ENCODE assay signal across 25 cellular contexts in genomic region chr7:126750207-126750911, GRCh38.
"Had no signal": no experiment of that assay in that cellular context is flagged by ENCODE, and none has a peak within 500 bp of the region (broad histone marks: within the 10 kb centered on the region; RNA-seq: fewer than 3 reads in every experiment).

No MANE protein-coding gene starts in this region.

- H3K27ac Mint-ChIP-seq: activated CD4-positive, alpha-beta memory T cell treated with anti-CD3 and anti-CD28 coated beads, Interleukin-2, amount 10 ng/mL, durations not matched to agents 7 days and 5 days; activated CD4-positive, alpha-beta T cell treated with anti-CD3 and anti-CD28 coated beads, Interleukin-2, amount 10 ng/mL, durations not matched to agents 7 days and 5 days; activated T-cell treated with anti-CD3 and anti-CD28 coated beads, Interleukin-2, amount 50 U/mL, for 24 hours; activated T-helper 17 cell treated with anti-CD3 and anti-CD28 coated beads, Interleukin-2, amount 50 U/mL, for 72 hours; natural killer cell; stimulated activated naive B cell treated with anti-CD40 and anti-IgM and Interleukin-4, amounts not matched to agents 10 μg/mL and 1 μg/mL and 100 μg/mL, for 72 hours had no signal

- H3K27me3 Mint-ChIP-seq: activated CD4-positive, alpha-beta memory T cell treated with anti-CD3 and anti-CD28 coated beads, Interleukin-2, amount 10 ng/mL, durations not matched to agents 7 days and 5 days; activated CD4-positive, alpha-beta T cell treated with anti-CD3 and anti-CD28 coated beads, Interleukin-2, amount 10 ng/mL, durations not matched to agents 7 days and 5 days; activated T-cell treated with anti-CD3 and anti-CD28 coated beads, Interleukin-2, amount 50 U/mL, for 24 hours; activated T-helper 17 cell treated with anti-CD3 and anti-CD28 coated beads, Interleukin-2, amount 50 U/mL, for 72 hours; stimulated activated naive B cell treated with anti-CD40 and anti-IgM and Interleukin-4, amounts not matched to agents 10 μg/mL and 1 μg/mL and 100 μg/mL, for 72 hours had no signal

- ATAC-seq: activated T-helper 17 cell treated with anti-CD3 and anti-CD28 coated beads, Interleukin-2, amount 50 U/mL, for 72 hours; gastrocnemius medialis; left lung; lower lobe of right lung; natural killer cell; right cardiac atrium; stimulated activated naive B cell treated with anti-CD40 and anti-IgM and Interleukin-4, amounts not matched to agents 10 μg/mL and 1 μg/mL and 100 μg/mL, for 72 hours; upper lobe of right lung had no signal

- DNase-seq: activated CD4-positive, alpha-beta memory T cell treated with anti-CD3 and anti-CD28 coated beads, Interleukin-2, amount 10 ng/mL, durations not matched to agents 7 days and 5 days; activated CD4-positive, alpha-beta T cell treated with anti-CD3 and anti-CD28 coated beads for 1 hour; activated CD4-positive, alpha-beta T cell treated with anti-CD3 and anti-CD28 coated beads, Interleukin-2, amount 10 ng/mL, durations not matched to agents 7 days and 5 days; activated CD8-positive, alpha-beta memory T cell treated with anti-CD3 and anti-CD28 coated beads, Interleukin-2, amount 50 U/mL, for 48 hours; activated gamma-delta T cell treated with Interleukin-2 at 50 U/mL for 16 hours; activated naive CD4-positive, alpha-beta T cell treated with anti-CD3 and anti-CD28 coated beads, Interleukin-2, amount 50 U/mL, for 16 hours; activated T-cell treated with anti-CD3 and anti-CD28 coated beads, Interleukin-2, amount 50 U/mL, for 24 hours; amniotic stem cell; brain microvascular endothelial cell; dorsolateral prefrontal cortex; effector memory CD4-positive, alpha-beta T cell; erythroblast; gastrocnemius medialis; glutamatergic neuron; left lung; lower lobe of right lung; mesenchymal stem cell; natural killer cell; right cardiac atrium; stimulated activated CD4-positive, alpha-beta T cell treated with anti-CD3 and anti-CD28 coated beads, Interleukin-15, amount 100 ng/mL, for 24 hours; stimulated activated CD4-positive, alpha-beta T cell treated with anti-CD3 and anti-CD28 coated beads, Interleukin-2, amount 100 ng/mL, for 24 hours; stimulated activated naive B cell treated with anti-CD40 and anti-IgM and Interleukin-4, amounts not matched to agents 10 μg/mL and 1 μg/mL and 100 μg/mL, for 72 hours; tibial artery; upper lobe of right lung had no signal

- H3K4me3 Mint-ChIP-seq: activated CD4-positive, alpha-beta memory T cell treated with anti-CD3 and anti-CD28 coated beads, Interleukin-2, amount 10 ng/mL, durations not matched to agents 7 days and 5 days; activated CD4-positive, alpha-beta T cell treated with anti-CD3 and anti-CD28 coated beads, Interleukin-2, amount 10 ng/mL, durations not matched to agents 7 days and 5 days; activated T-cell treated with anti-CD3 and anti-CD28 coated beads, Interleukin-2, amount 50 U/mL, for 24 hours; activated T-helper 17 cell treated with anti-CD3 and anti-CD28 coated beads, Interleukin-2, amount 50 U/mL, for 72 hours; natural killer cell; stimulated activated naive B cell treated with anti-CD40 and anti-IgM and Interleukin-4, amounts not matched to agents 10 μg/mL and 1 μg/mL and 100 μg/mL, for 72 hours had no signal

- H3K36me3 Mint-ChIP-seq: natural killer cell; stimulated activated naive B cell treated with anti-CD40 and anti-IgM and Interleukin-4, amounts not matched to agents 10 μg/mL and 1 μg/mL and 100 μg/mL, for 72 hours had no signal

- H3K4me1 Mint-ChIP-seq: activated CD4-positive, alpha-beta memory T cell treated with anti-CD3 and anti-CD28 coated beads, Interleukin-2, amount 10 ng/mL, durations not matched to agents 7 days and 5 days; activated CD4-positive, alpha-beta T cell treated with anti-CD3 and anti-CD28 coated beads, Interleukin-2, amount 10 ng/mL, durations not matched to agents 7 days and 5 days; activated T-helper 17 cell treated with anti-CD3 and anti-CD28 coated beads, Interleukin-2, amount 50 U/mL, for 72 hours; natural killer cell; stimulated activated naive B cell treated with anti-CD40 and anti-IgM and Interleukin-4, amounts not matched to agents 10 μg/mL and 1 μg/mL and 100 μg/mL, for 72 hours had no signal

- H3K9me3 Mint-ChIP-seq: activated CD4-positive, alpha-beta memory T cell treated with anti-CD3 and anti-CD28 coated beads, Interleukin-2, amount 10 ng/mL, durations not matched to agents 7 days and 5 days; activated CD4-positive, alpha-beta T cell treated with anti-CD3 and anti-CD28 coated beads, Interleukin-2, amount 10 ng/mL, durations not matched to agents 7 days and 5 days; activated T-cell treated with anti-CD3 and anti-CD28 coated beads, Interleukin-2, amount 50 U/mL, for 24 hours; activated T-helper 17 cell treated with anti-CD3 and anti-CD28 coated beads, Interleukin-2, amount 50 U/mL, for 72 hours had no signal
